1 cellular context compared by ENCODE assay signal in genomic region chr3:47394140-47394855, GRCh38.
A peak's percentile ranks its signal among the peaks of the same experiment; 100 is the strongest.
TF ChIP-seq lines count a peak whose summit lies in the region.

No MANE protein-coding gene starts in this region.

TF ChIP-seq in HepG2, 621 proteins besides CTCF, POLR2A, EP300 and RAD21 (continued from another document and continues in another):
- TF ChIP-seq ZBTB39 (CRISPR knock-in tag; IDR thresholded peaks at IDR 0.05) (no peak), ZNF784 (CRISPR knock-in tag; IDR thresholded peaks at IDR 0.05; ENCODE audit: borderline replicate concordance) (no peak), CERS6 (CRISPR knock-in tag; IDR thresholded peaks at IDR 0.05) (no peak), NFIB (CRISPR knock-in tag; IDR thresholded peaks at IDR 0.05; ENCODE audit: borderline replicate concordance) (no peak), CEBPG (CRISPR knock-in tag; IDR thresholded peaks at IDR 0.05) (0 out of 2 replicates have a peak, but pooled peaks have one; percentile 25), ERF (CRISPR knock-in tag; IDR thresholded peaks at IDR 0.05) (0 out of 2 replicates have a peak, but pooled peaks have one; percentile 25), ZBTB7B (CRISPR knock-in tag; IDR thresholded peaks at IDR 0.05) (no peak), JUN (CRISPR knock-in tag; IDR thresholded peaks at IDR 0.05) (no peak), ZBTB25 (CRISPR knock-in tag; IDR thresholded peaks at IDR 0.05) (no peak), ZBTB26 (CRISPR knock-in tag; IDR thresholded peaks at IDR 0.05; ENCODE audit: borderline replicate concordance) (no peak), MAFF (IDR thresholded peaks at IDR 0.05; ENCODE audit: low read depth, low read length) (no peak), ZNF24 (IDR thresholded peaks at IDR 0.05) (no peak), ZFP37 (CRISPR knock-in tag; IDR thresholded peaks at IDR 0.05; ENCODE audit: borderline replicate concordance) (no peak), MAFG (CRISPR knock-in tag; IDR thresholded peaks at IDR 0.05) (no peak), ZNF850 (CRISPR knock-in tag; conservative IDR thresholded peaks at IDR 0.05) (no peak), MLLT10 (CRISPR knock-in tag; IDR thresholded peaks at IDR 0.05) (no peak), UBTF (CRISPR knock-in tag; IDR thresholded peaks at IDR 0.05) (no peak), MXD1 (CRISPR knock-in tag; IDR thresholded peaks at IDR 0.05) (no peak), ZNF780A (CRISPR knock-in tag; IDR thresholded peaks at IDR 0.05) (no peak), ZMYM4 (CRISPR knock-in tag; IDR thresholded peaks at IDR 0.05) (no peak; the same call in 1 of the 2 replicates), HNRNPH1 (optimal IDR thresholded peaks at IDR 0.05; ENCODE audit: low read depth, low read length) (no peak), ZBTB1 (CRISPR knock-in tag; IDR thresholded peaks at IDR 0.05; ENCODE audit: borderline replicate concordance) (no peak), RFX5 (IDR thresholded peaks at IDR 0.05; ENCODE audit: low read depth, low read length) (no peak), REPIN1 (CRISPR knock-in tag; IDR thresholded peaks at IDR 0.05; ENCODE audit: borderline replicate concordance, low read depth) (no peak), POLR2AphosphoS5 (IDR thresholded peaks at IDR 0.05; ENCODE audit: low read depth, low read length) (no peak), ZNF766 (CRISPR knock-in tag; IDR thresholded peaks at IDR 0.05; ENCODE audit: borderline replicate concordance) (no peak), NR2F1 (CRISPR knock-in tag; IDR thresholded peaks at IDR 0.05) (peak; percentile 71 to 72; a peak in 3 of 4 replicates), CAMTA2 (CRISPR knock-in tag; IDR thresholded peaks at IDR 0.05; ENCODE audit: borderline replicate concordance) (no peak), MIER2 (CRISPR knock-in tag; IDR thresholded peaks at IDR 0.05) (no peak), ZNF251 (CRISPR knock-in tag; IDR thresholded peaks at IDR 0.05) (no peak), MXI1 (IDR thresholded peaks at IDR 0.05; ENCODE audit: borderline replicate concordance, low read depth, low read length) (no peak), RFX1 (IDR thresholded peaks at IDR 0.05) (no peak), ATF5 (CRISPR knock-in tag; IDR thresholded peaks at IDR 0.05; ENCODE audit: low read depth) (no peak), ZFP62 (CRISPR knock-in tag; IDR thresholded peaks at IDR 0.05) (no peak), ZNF441 (CRISPR knock-in tag; IDR thresholded peaks at IDR 0.05; ENCODE audit: borderline replicate concordance) (no peak), U2AF2 (IDR thresholded peaks at IDR 0.05; ENCODE audit: low read depth, low read length) (no peak), GPBP1L1 (CRISPR knock-in tag; IDR thresholded peaks at IDR 0.05) (no peak), HDAC2 (CRISPR knock-in tag; IDR thresholded peaks at IDR 0.05) (peak; percentile 71; the same call in 1 of the 2 replicates), NCOR1 (IDR thresholded peaks at IDR 0.05; ENCODE audit: borderline replicate concordance, low read length) (no peak), ZNF609 (CRISPR knock-in tag; IDR thresholded peaks at IDR 0.05; ENCODE audit: borderline replicate concordance) (peak; percentile 25; the same call in 1 of the 2 replicates), CEBPZ (IDR thresholded peaks at IDR 0.05; ENCODE audit: low read length) (no peak)
